In genomic region chr3:183991403-183991802, GRCh38 we compare ENCODE assay signal across 17 cellular contexts. TPM values are rescaled to one million over a fixed set of nuclear protein-coding genes. Genes with fewer than 3 reads are reported as not detected.
DNase-seq lines count a peak whose midpoint lies in the region; ATAC-seq and TF ChIP-seq lines count a peak whose summit lies in the region.
"Had no signal": no experiment of that assay in that cellular context is flagged by ENCODE, and none has a peak within 500 bp of the region (broad histone marks: within the 10 kb centered on the region; RNA-seq: fewer than 3 reads in every experiment).

No MANE protein-coding gene starts in this region.

- peak overlapping the region; percentile 18 for H3K27ac ChIP-seq in epithelial cell of prostate
- H3K27ac ChIP-seq in osteoblast (ENCODE audit: low read depth, low read length), result no peak overlapping the region
- no peak overlapping the region for H3K27ac ChIP-seq in thyroid gland
- H3K27ac ChIP-seq: A549, C4-2B, SJCRH30 had no signal

- H3K4me1 ChIP-seq in osteoblast (ENCODE audit: insufficient read depth, low read length), result peaks cover 2% of the 10 kb centered on the region
- no peaks in the 10 kb centered on the region for H3K4me1 ChIP-seq in mucosa of descending colon (ENCODE audit: low read depth)
- no peaks in the 10 kb centered on the region for H3K4me1 ChIP-seq in thyroid gland
- H3K4me1 ChIP-seq: A549 had no signal

- peaks cover 15% of the 10 kb centered on the region for H3K36me3 ChIP-seq in osteoblast (ENCODE audit: insufficient read depth, low read length)
- no peaks in the 10 kb centered on the region for H3K36me3 ChIP-seq in mucosa of descending colon (ENCODE audit: low read depth)
- H3K36me3 ChIP-seq in thyroid gland, result peaks cover 0 to 7% of the 10 kb centered on the region in 2 donors
- H3K36me3 ChIP-seq: SJCRH30 had no signal

- H3K4me3 ChIP-seq in osteoblast (ENCODE audit: insufficient read depth, low read length), result no peak overlapping the region
- no peak overlapping the region for H3K4me3 ChIP-seq in mucosa of descending colon
- H3K4me3 ChIP-seq in thyroid gland (replicated peaks in 1 of 3), result no peak overlapping the region
- H3K4me3 ChIP-seq: A549, GM23338, SJCRH30 had no signal

- no peaks in the 10 kb centered on the region for H3K9me3 ChIP-seq in osteoblast (ENCODE audit: low read depth, low read length)
- no peaks in the 10 kb centered on the region for H3K9me3 ChIP-seq in mucosa of descending colon
- no peaks in the 10 kb centered on the region for H3K9me3 ChIP-seq in thyroid gland
- H3K9me3 ChIP-seq: A549, SJCRH30 had no signal

- H4K20me1 ChIP-seq in osteoblast (ENCODE audit: insufficient read depth, low read length), result no peaks in the 10 kb centered on the region

- H3K79me2 ChIP-seq in osteoblast (ENCODE audit: insufficient read depth, low read length), result no peaks in the 10 kb centered on the region

- H2AFZ ChIP-seq in osteoblast (ENCODE audit: low read length), result no peak overlapping the region
- H2AFZ ChIP-seq: GM23338 had no signal

- DNase-seq in DMS79 (lab: John Stamatoyannopoulos, UW), result peak; percentile 45
- peak; percentile 53 for DNase-seq in NCI-H345 (lab: John Stamatoyannopoulos, UW)
- peak; percentile 37 for DNase-seq in epithelial cell of prostate (ENCODE audit: low read depth, low spot score)
- peak; percentile 4 for DNase-seq in osteoblast (ENCODE audit: insufficient read length, low spot score, missing footprints)
- DNase-seq in mucosa of descending colon, result no peak
- DNase-seq in thyroid gland, result no peak
- DNase-seq: COR-L47, DMS53, NCI-H146, NCI-H2081 treated with DMSO at 0.1 percent for 48 hours, NCI-H446 treated with DMSO at 0.1 percent for 48 hours, SJCRH30 had no signal

- H3K27me3 ChIP-seq in osteoblast (ENCODE audit: insufficient read depth, low read length), result no peaks in the 10 kb centered on the region
- no peaks in the 10 kb centered on the region for H3K27me3 ChIP-seq in thyroid gland
- H3K27me3 ChIP-seq: SJCRH30 had no signal

- intact Hi-C loops in mucosa of descending colon (cut with DNase I, micrococcal nuclease), result no loop called here
- intact Hi-C loops in thyroid gland (cut with DNase I), result no loop called here

- ATAC-seq in GM18873 (IDR thresholded peaks at IDR 0.05; ENCODE audit: low FRiP score, unreplicated experiment) (no peak), mucosa of descending colon (no peak), GM18870 (IDR thresholded peaks at IDR 0.05; ENCODE audit: unreplicated experiment) (no peak)
- ATAC-seq: A549, GM23338 had no signal

- TF ChIP-seq CTCF in osteoblast (IDR thresholded peaks at IDR 0.05; ENCODE audit: extremely low read depth, low read depth, low read length) (no peak), mucosa of descending colon (IDR thresholded peaks at IDR 0.05) (no peak), thyroid gland (IDR thresholded peaks at IDR 0.05) (no peak)

- no peak for TF ChIP-seq POLR2A in thyroid gland (IDR thresholded peaks at IDR 0.05)

- H3K4me2 ChIP-seq in osteoblast (ENCODE audit: insufficient read depth, low read length), result no peak overlapping the region
- H3K4me2 ChIP-seq: A549, GM23338 had no signal

- WGBS in thyroid gland, 2 donors, result 56 to 65% methylated on average over 5 of the region's 5 CpGs

RNA-seq across cellular contexts. Expression of gene ABCC5, which starts 26.3 kb away (rescaled TPM):
- total RNA-seq in osteoblast, result 18.0 and 19.2 TPM in 2 replicates
- 10 to 100 TPM; 34.4 to 45.7 (median 39.4) TPM for total RNA-seq in mucosa of descending colon
- 10 to 100 TPM; 12.2 to 24.3 (median 18.2) TPM for total RNA-seq in thyroid gland

RNA-seq across cellular contexts. Expression of gene HTR3D, which starts 40.1 kb away (rescaled TPM):
- not detected in 2 replicates for total RNA-seq in osteoblast
- total RNA-seq in mucosa of descending colon, result not detected
- not detected for total RNA-seq in thyroid gland
- total RNA-seq: GM23338, SJCRH30 had no signal

Comparison
In these comparisons a context has a peak if more than half of its experiments do, and no peak if none do; other contexts are left out.
1. DNase-seq: peak in DMS79 (single experiment), NCI-H345 (single experiment), epithelial cell of prostate (single experiment) and osteoblast (single experiment); none in mucosa of descending colon (0 of 3) and thyroid gland (0 of 2).